ENCODE assay signal across 24 cellular contexts in the genomic region with DNA sequence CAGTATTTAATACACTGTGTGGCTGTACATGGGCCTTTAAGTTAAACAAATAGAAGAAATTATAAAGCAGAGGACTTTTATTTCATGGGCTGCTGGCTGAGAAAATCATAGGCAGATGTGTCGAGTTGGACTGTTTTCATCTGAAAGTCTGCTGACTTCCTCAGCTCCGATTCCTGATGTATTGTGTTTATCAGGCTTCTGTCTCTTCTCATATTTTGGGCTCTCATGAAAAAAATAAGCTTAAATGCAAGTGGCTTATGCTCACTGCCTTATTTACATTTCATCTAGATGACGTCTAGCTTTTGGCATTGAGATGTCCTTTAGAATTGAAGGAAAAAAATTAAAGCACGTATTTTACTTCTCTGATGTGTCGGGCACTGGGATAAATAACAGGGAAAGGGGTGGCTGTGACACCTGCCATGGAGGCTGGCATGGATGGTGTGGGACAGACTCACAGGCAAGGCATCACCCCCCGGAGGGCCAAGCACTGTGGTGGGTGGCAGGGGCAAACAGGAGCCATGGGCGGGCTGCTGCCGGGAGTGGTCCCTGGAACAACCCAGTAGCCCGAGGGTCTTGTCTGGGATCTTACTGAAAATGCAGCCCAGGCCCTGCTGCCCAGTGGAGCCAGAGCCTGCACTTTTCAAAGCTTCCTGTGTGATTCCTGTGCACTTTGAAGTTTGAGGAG.
DNase-seq lines count a peak whose midpoint lies in the region; ATAC-seq, FAIRE-seq and TF ChIP-seq lines count a peak whose summit lies in the region.
"Had no signal": no experiment of that assay in that cellular context is flagged by ENCODE, and none has a peak within 500 bp of the region (broad histone marks: within the 10 kb centered on the region; RNA-seq: fewer than 3 reads in every experiment).

No MANE protein-coding gene starts in this region.

- no peak for FAIRE-seq in RCC 7860 (lab: Jason Lieb, UNC)
- FAIRE-seq: TTC549 had no signal

- no peaks in the 10 kb centered on the region for H3K36me3 Mint-ChIP-seq in type B pancreatic cell
- no peaks in the 10 kb centered on the region for H3K36me3 Mint-ChIP-seq in activated naive CD4-positive, alpha-beta T cell treated with anti-CD3 and anti-CD28 coated beads for 36 hours (ENCODE audit: low read depth)
- H3K36me3 Mint-ChIP-seq: activated naive CD4-positive, alpha-beta T cell treated with anti-CD3 and anti-CD28 coated beads, Interleukin-2, amount 50 U/mL, for 72 hours; stimulated activated effector memory CD8-positive, alpha-beta T cell treated with anti-CD3 and anti-CD28 coated beads, Interleukin-12 subunit alpha, Interleukin-12 subunit beta, amount 100 ng/mL, for 72 hours had no signal

- TF ChIP-seq CTCF in choroid plexus epithelial cell (conservative IDR thresholded peaks at IDR 0.05; ENCODE audit: low read depth, low read length) (no peak), type B pancreatic cell (conservative IDR thresholded peaks at IDR 0.05) (no peak)

- peak; percentile 40 for DNase-seq in DMS 273 (lab: John Stamatoyannopoulos, UW; ENCODE audit: unreplicated experiment)
- DNase-seq in DMS 273 treated with DMSO at 0.1 percent for 48 hours (lab: John Stamatoyannopoulos, UW), result no peak
- DNase-seq in choroid plexus epithelial cell (ENCODE audit: low read depth), result peak; percentile 37
- peak; percentile 33 for DNase-seq in hepatic stellate cell (ENCODE audit: low spot score)
- no peak for DNase-seq in type B pancreatic cell (ENCODE audit: extremely low spot score, unreplicated experiment)
- no peak for DNase-seq in RCC 7860 (ENCODE audit: low spot score)
- DNase-seq in activated naive CD4-positive, alpha-beta T cell treated with anti-CD3 and anti-CD28 coated beads for 36 hours, result no peak
- DNase-seq: activated CD4-positive, alpha-beta T cell treated with anti-CD3 and anti-CD28 coated beads, Interleukin-2, amount 50 U/mL, for 48 hours; anterior cingulate cortex; H9; heart right ventricle; NCI-H1092; NCI-H2029; NCI-H2227 treated with DMSO at 0.1 percent for 48 hours; RPMI8226; stimulated activated CD4-positive, alpha-beta T cell treated with anti-CD3 and anti-CD28 coated beads, Interleukin-4, amount 100 ng/mL, for 1 hour had no signal

- no peak overlapping the region for H3K27ac Mint-ChIP-seq in type B pancreatic cell
- H3K27ac Mint-ChIP-seq in activated naive CD4-positive, alpha-beta T cell treated with anti-CD3 and anti-CD28 coated beads for 36 hours, result no peak overlapping the region
- H3K27ac Mint-ChIP-seq: dendritic cell treated with granulocyte-macrophage colony-stimulating factor and Interleukin-4, amounts not matched to agents 40 ng/mL and 50 ng/mL, for 4 days; H9; stimulated activated effector memory CD8-positive, alpha-beta T cell treated with anti-CD3 and anti-CD28 coated beads, Interleukin-12 subunit alpha, Interleukin-12 subunit beta, amount 100 ng/mL, for 72 hours had no signal

- intact Hi-C loops in activated naive CD4-positive, alpha-beta T cell treated with anti-CD3 and anti-CD28 coated beads for 36 hours (cut with micrococcal nuclease), result no loop called here

- no peak for ATAC-seq in HG03432 (IDR thresholded peaks at IDR 0.05; ENCODE audit: unreplicated experiment)
- ATAC-seq: activated naive CD4-positive, alpha-beta T cell treated with anti-CD3 and anti-CD28 coated beads, Interleukin-2, amount 50 U/mL, for 72 hours; stimulated activated effector memory CD8-positive, alpha-beta T cell treated with anti-CD3 and anti-CD28 coated beads, Interleukin-12 subunit alpha, Interleukin-12 subunit beta, amount 100 ng/mL, for 72 hours had no signal

- CTCF ChIA-PET in activated naive CD4-positive, alpha-beta T cell treated with anti-CD3 and anti-CD28 coated beads for 36 hours (lab: Charles Lee), result interaction anchor here (0.7 kb wide), 1 partner anchor 613 kb away, joined by 3 read pairs; no protein-coding TSS in a partner anchor

- peaks cover 47% of the 10 kb centered on the region for H3K27me3 Mint-ChIP-seq in type B pancreatic cell
- peaks cover 3% of the 10 kb centered on the region for H3K27me3 Mint-ChIP-seq in activated naive CD4-positive, alpha-beta T cell treated with anti-CD3 and anti-CD28 coated beads for 36 hours (ENCODE audit: low read depth)
- H3K27me3 Mint-ChIP-seq: dendritic cell treated with granulocyte-macrophage colony-stimulating factor and Interleukin-4, amounts not matched to agents 40 ng/mL and 50 ng/mL, for 4 days had no signal

- H3K4me3 Mint-ChIP-seq in type B pancreatic cell, result peak overlapping the region; percentile 45
- no peak overlapping the region for H3K4me3 Mint-ChIP-seq in activated naive CD4-positive, alpha-beta T cell treated with anti-CD3 and anti-CD28 coated beads for 36 hours
- H3K4me3 Mint-ChIP-seq: dendritic cell treated with granulocyte-macrophage colony-stimulating factor and Interleukin-4, amounts not matched to agents 40 ng/mL and 50 ng/mL, for 4 days; H9; stimulated activated effector memory CD8-positive, alpha-beta T cell treated with anti-CD3 and anti-CD28 coated beads, Interleukin-12 subunit alpha, Interleukin-12 subunit beta, amount 100 ng/mL, for 72 hours had no signal

- no peaks in the 10 kb centered on the region for H3K9me3 Mint-ChIP-seq in type B pancreatic cell
- H3K9me3 Mint-ChIP-seq in activated naive CD4-positive, alpha-beta T cell treated with anti-CD3 and anti-CD28 coated beads for 36 hours, result no peaks in the 10 kb centered on the region
- H3K9me3 Mint-ChIP-seq: activated naive CD4-positive, alpha-beta T cell treated with anti-CD3 and anti-CD28 coated beads, Interleukin-2, amount 50 U/mL, for 72 hours; dendritic cell treated with granulocyte-macrophage colony-stimulating factor and Interleukin-4, amounts not matched to agents 40 ng/mL and 50 ng/mL, for 4 days; H9; stimulated activated effector memory CD8-positive, alpha-beta T cell treated with anti-CD3 and anti-CD28 coated beads, Interleukin-12 subunit alpha, Interleukin-12 subunit beta, amount 100 ng/mL, for 72 hours had no signal

- H3K4me3 ChIP-seq in choroid plexus epithelial cell (ENCODE audit: low read depth, low read length), result no peak overlapping the region
- H3K4me3 ChIP-seq: cardiac muscle cell, heart right ventricle, lung, suprapubic skin had no signal

- H3K4me1 Mint-ChIP-seq in type B pancreatic cell (ENCODE audit: unreplicated experiment), result peaks cover 25% of the 10 kb centered on the region
- H3K4me1 Mint-ChIP-seq in activated naive CD4-positive, alpha-beta T cell treated with anti-CD3 and anti-CD28 coated beads for 36 hours (ENCODE audit: low read depth), result no peaks in the 10 kb centered on the region
- H3K4me1 Mint-ChIP-seq: stimulated activated effector memory CD8-positive, alpha-beta T cell treated with anti-CD3 and anti-CD28 coated beads, Interleukin-12 subunit alpha, Interleukin-12 subunit beta, amount 100 ng/mL, for 72 hours had no signal

Comparison
In these comparisons a context has a peak if more than half of its experiments do, and no peak if none do; other contexts are left out.
1. DNase-seq: peak in DMS 273 (single experiment), choroid plexus epithelial cell (single experiment) and hepatic stellate cell (single experiment); none in DMS 273 treated with DMSO at 0.1 percent for 48 hours (single experiment), type B pancreatic cell (single experiment), RCC 7860 (single experiment) and activated naive CD4-positive, alpha-beta T cell treated with anti-CD3 and anti-CD28 coated beads for 36 hours (single experiment).